ENCODE assay signal across 27 cellular contexts in the genomic region with DNA sequence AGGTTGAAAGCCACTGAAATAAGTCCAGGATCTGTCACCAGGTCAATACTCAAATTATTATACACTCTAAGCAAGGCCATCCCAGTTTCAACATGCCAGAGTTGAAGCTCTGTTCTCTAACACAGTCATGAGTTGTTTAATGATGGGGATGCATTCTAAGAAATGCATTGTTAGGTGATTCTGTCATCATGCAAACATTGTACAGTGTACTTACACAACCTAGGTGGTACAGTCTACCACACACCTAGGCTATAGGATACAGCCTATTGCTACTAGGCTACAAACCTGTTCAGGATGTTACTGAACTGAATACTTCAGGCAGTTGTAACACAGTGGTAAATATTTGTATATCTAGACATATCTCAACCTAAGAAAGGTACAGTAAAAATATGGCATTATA.
DNase-seq lines count a peak whose midpoint lies in the region; ATAC-seq, FAIRE-seq and TF ChIP-seq lines count a peak whose summit lies in the region.
"Had no signal": no experiment of that assay in that cellular context is flagged by ENCODE, and none has a peak within 500 bp of the region (broad histone marks: within the 10 kb centered on the region; RNA-seq: fewer than 3 reads in every experiment).

No MANE protein-coding gene starts in this region.

- DNase-seq in A549 (ENCODE audit: low read depth in 1 of 2, low spot score in 1 of 2) (peak in 1 of 2 experiments; percentile 39), ELR (ENCODE audit: low read depth) (peak; percentile 25), SK-MEL-5 (ENCODE audit: low read depth, low spot score) (peak; percentile 7), fibroblast of pulmonary artery (ENCODE audit: low read depth) (peak; percentile 22), CD1c-positive myeloid dendritic cell (ENCODE audit: extremely low spot score) (no peak), stomach (no peak), NK-92 (lab: John Stamatoyannopoulos, UW; ENCODE audit: unreplicated experiment) (no peak)
- DNase-seq: activated CD4-positive, alpha-beta memory T cell treated with anti-CD3 and anti-CD28 coated beads, Interleukin-2, amount 10 ng/mL, durations not matched to agents 7 days and 5 days; activated CD4-positive, CD25-positive, alpha-beta regulatory T cell; activated naive CD4-positive, alpha-beta T cell; activated T-cell treated with anti-CD3 and anti-CD28 coated beads, Interleukin-2, amount 50 U/mL, for 1 hour; CD8-positive, alpha-beta memory T cell; cerebellar nuclear complex; DMS79 treated with DMSO at 0.1 percent for 48 hours; H9; left lung; NCI-H1436; NCI-H2171; NCI-H526 treated with DMSO at 0.1 percent for 48 hours; Peyer's patch; stimulated activated CD4-positive, alpha-beta T cell treated with anti-CD3 and anti-CD28 coated beads, Interleukin-4, amount 100 ng/mL, for 24 hours; upper lobe of right lung had no signal

- H3K27ac ChIP-seq in A549 (no peak overlapping the region), stomach (no peak overlapping the region)
- H3K27ac ChIP-seq: esophagus muscularis mucosa, left lung, neural progenitor cell, Peyer's patch, prostate gland, upper lobe of right lung had no signal

- TF ChIP-seq CTCF in A549 (IDR thresholded peaks at IDR 0.05) (no peak), fibroblast of pulmonary artery (IDR thresholded peaks at IDR 0.05; ENCODE audit: low read length, missing control alignments) (no peak), stomach (IDR thresholded peaks at IDR 0.05) (no peak)

- H3K4me1 ChIP-seq in A549 (peaks cover 26% of the 10 kb centered on the region), stomach (peaks cover 0 to 30% (median 15%) of the 10 kb centered on the region in 4 donors)
- H3K4me1 ChIP-seq: prostate gland had no signal

- intact Hi-C loops in stomach (cut with DNase I; ENCODE audit: low total_unique reads), result no loop called here

- no peak for TF ChIP-seq RAD21 in A549 (conservative IDR thresholded peaks at IDR 0.05 in 1 of 2, IDR thresholded peaks at IDR 0.05 in 1 of 2)

- CTCF ChIA-PET in A549 (lab: Yijun Ruan, JAX), result no interaction called here

- H3K4me3 ChIP-seq in A549 (no peak overlapping the region), fibroblast of pulmonary artery (replicated peaks; ENCODE audit: low read depth, low read length) (no peak overlapping the region), stomach (no peak overlapping the region)
- H3K4me3 ChIP-seq: esophagus muscularis mucosa, left lung, neural progenitor cell, Peyer's patch, prostate gland, upper lobe of right lung had no signal

- TF ChIP-seq POLR2A in A549 (IDR thresholded peaks at IDR 0.05; ENCODE audit: low read length) (no peak), stomach (IDR thresholded peaks at IDR 0.05) (no peak)

- H3K27me3 ChIP-seq in stomach, result no peaks in the 10 kb centered on the region
- H3K27me3 ChIP-seq: esophagus muscularis mucosa, left lung, neural progenitor cell, Peyer's patch, upper lobe of right lung had no signal

- H3K9me3 ChIP-seq in A549 (no peaks in the 10 kb centered on the region), stomach (no peaks in the 10 kb centered on the region)
- H3K9me3 ChIP-seq: esophagus muscularis mucosa, left lung, Peyer's patch, prostate gland, upper lobe of right lung had no signal

- no peak for FAIRE-seq in A549 (lab: Jason Lieb, UNC)

- peak overlapping the region; percentile 16; the same call in 1 of the 3 replicates for H3K4me2 ChIP-seq in A549
- H3K4me2 ChIP-seq: neural progenitor cell had no signal

- TF ChIP-seq EP300 in A549 (IDR thresholded peaks at IDR 0.05) (no peak), stomach (IDR thresholded peaks at IDR 0.05) (no peak)

- in situ Hi-C loops in SK-MEL-5 (cut with HindIII; ENCODE audit: low pct_unique_long_range_greater_than_20kb, low sequenced_read_pairs), result no loop called here

- ATAC-seq in A549 (peak; percentile 77 to 86), HG02981 (IDR thresholded peaks at IDR 0.05; ENCODE audit: unreplicated experiment) (no peak)
- ATAC-seq: left lung, SK-N-SH treated with all-trans-retinoic acid at 6 μM for 48 hours, upper lobe of right lung had no signal

- peaks cover 0 to 4% (median 2%) of the 10 kb centered on the region in 4 donors for H3K36me3 ChIP-seq in stomach
- H3K36me3 ChIP-seq: esophagus muscularis mucosa, neural progenitor cell, Peyer's patch, prostate gland, upper lobe of right lung had no signal

- POLR2A ChIA-PET in A549 (lab: Yijun Ruan, JAX), result no interaction called here

TF ChIP-seq in A549, 52 proteins besides CTCF, POLR2A, EP300 and RAD21:
- TF ChIP-seq KDM5A (IDR thresholded peaks at IDR 0.05) (no peak), FOSL2 (IDR thresholded peaks at IDR 0.05) (no peak), FOSL2 (CRISPR knock-in tag; IDR thresholded peaks at IDR 0.05) (no peak), MYC (IDR thresholded peaks at IDR 0.05; ENCODE audit: borderline replicate concordance, low read length) (no peak), ZC3H11A (IDR thresholded peaks at IDR 0.05) (no peak), KDM1A (IDR thresholded peaks at IDR 0.05; ENCODE audit: low read depth) (no peak)

Comparison
In these comparisons a context has a peak if more than half of its experiments do, and no peak if none do; other contexts are left out.
1. DNase-seq: peak in ELR (single experiment), SK-MEL-5 (single experiment) and fibroblast of pulmonary artery (single experiment); none in CD1c-positive myeloid dendritic cell (single experiment), stomach (single experiment) and NK-92 (single experiment).